Comparison of ENCODE assay signal across 8 cellular contexts in genomic region chr14:24430682-24431568, GRCh38.
DNase-seq lines count a peak whose midpoint lies in the region; ATAC-seq and TF ChIP-seq lines count a peak whose summit lies in the region.

No MANE protein-coding gene starts in this region.

- POLR2A ChIA-PET in RWPE1 (lab: Yijun Ruan, JAX; ENCODE audit: low non-redundant PET), result interaction anchor here (0.6 to 3.3 kb wide), 6 partner anchors 35 to 103 kb away, joined by 3 to 11 read pairs (median 4); no protein-coding TSS in a partner anchor

- H3K9ac ChIP-seq in BLaER1 treated with 17β-estradiol and CSF1 and Interleukin-3, amounts not matched to agents 10 nM and 100 nM, result peak overlapping the region; percentile 94 to 99 (median 97)

- peak overlapping the region; percentile 78 to 91 (median 84) for H3K4me3 ChIP-seq in BLaER1 treated with 17β-estradiol and CSF1 and Interleukin-3, amounts not matched to agents 10 nM and 100 nM
- H3K4me3 ChIP-seq in iPS-18c (ENCODE audit: insufficient read depth, low read depth, low read length), result peak overlapping the region; percentile 77

- H4K20me1 ChIP-seq in BLaER1 treated with 17β-estradiol and CSF1 and Interleukin-3, amounts not matched to agents 10 nM and 100 nM, result peaks cover 4 to 36% (median 21%) of the 10 kb centered on the region in 11 experiments; a peak in 15 of 22 replicates

- no peaks in the 10 kb centered on the region for H3K27me3 ChIP-seq in BLaER1 treated with 17β-estradiol and CSF1 and Interleukin-3, amounts not matched to agents 10 nM and 100 nM

- peaks cover 61 to 93% (median 87%) of the 10 kb centered on the region in 10 experiments for H3K4me1 ChIP-seq in BLaER1 treated with 17β-estradiol and CSF1 and Interleukin-3, amounts not matched to agents 10 nM and 100 nM

- peak overlapping the region; percentile 88 to 99 (median 98) for H3K4me2 ChIP-seq in BLaER1 treated with 17β-estradiol and CSF1 and Interleukin-3, amounts not matched to agents 10 nM and 100 nM

- ATAC-seq in GM21576 (IDR thresholded peaks at IDR 0.05; ENCODE audit: unreplicated experiment) (peak; percentile 16), GM19467 (IDR thresholded peaks at IDR 0.05; ENCODE audit: unreplicated experiment) (no peak)

- peaks cover 22 to 38% (median 31%) of the 10 kb centered on the region in 11 experiments for H3K36me3 ChIP-seq in BLaER1 treated with 17β-estradiol and CSF1 and Interleukin-3, amounts not matched to agents 10 nM and 100 nM

- no peak for TF ChIP-seq CTCF in RWPE1 (conservative IDR thresholded peaks at IDR 0.05; ENCODE audit: low read depth)

- no peak for DNase-seq in RWPE1 (ENCODE audit: low spot score)
- peak; percentile 74 to 78 for DNase-seq in stimulated activated CD4-positive, alpha-beta T cell treated with anti-CD3 and anti-CD28 coated beads, Interleukin-2, amount 100 ng/mL, for 24 hours
- DNase-seq in GOT3 (lab: John Stamatoyannopoulos, UW), result no peak

- no peaks in the 10 kb centered on the region for H3K9me3 ChIP-seq in BLaER1 treated with 17β-estradiol and CSF1 and Interleukin-3, amounts not matched to agents 10 nM and 100 nM (replicated peaks in 1 of 11)
- no peaks in the 10 kb centered on the region for H3K9me3 ChIP-seq in iPS-18c (ENCODE audit: control insufficient read depth, insufficient read depth, low read length)

- CTCF ChIA-PET in RWPE1 (lab: Yijun Ruan, JAX), result interaction anchor here (0.6 to 5.3 kb wide), 26 partner anchors 11 to 1142 kb away, joined by 3 to 94 read pairs (median 4); partner anchors contain the start of genes ADCY4, DHRS1 and NOP9

- peak overlapping the region; percentile 96 to 99 (median 98) for H3K27ac ChIP-seq in BLaER1 treated with 17β-estradiol and CSF1 and Interleukin-3, amounts not matched to agents 10 nM and 100 nM
- H3K27ac ChIP-seq in RWPE1 (peak overlapping the region; percentile 91), angular gyrus (ENCODE audit: low read depth, low read length) (peak overlapping the region; percentile 80)

Comparison
In these comparisons a context has a peak if more than half of its experiments do, and no peak if none do; other contexts are left out.
1. DNase-seq: peak in stimulated activated CD4-positive, alpha-beta T cell treated with anti-CD3 and anti-CD28 coated beads, Interleukin-2, amount 100 ng/mL, for 24 hours (2 of 2); none in RWPE1 (single experiment) and GOT3 (single experiment).
2. Peak in every context shown above with its lines, with median percentiles within 50 percentile points of each other: H3K27ac ChIP-seq.